ENCODE assay signal across 15 cellular contexts in genomic region chr2:241063093-241063551, GRCh38. TPM values are rescaled to one million over a fixed set of nuclear protein-coding genes. Genes with fewer than 3 reads are reported as not detected.
DNase-seq lines count a peak whose midpoint lies in the region; ATAC-seq, FAIRE-seq and TF ChIP-seq lines count a peak whose summit lies in the region.
"Had no signal": no experiment of that assay in that cellular context is flagged by ENCODE, and none has a peak within 500 bp of the region (broad histone marks: within the 10 kb centered on the region; RNA-seq: fewer than 3 reads in every experiment).

No MANE protein-coding gene starts in this region.

- H2BK20ac ChIP-seq in H1 (ENCODE audit: low read length): no peak overlapping the region

- H3K9me3 ChIP-seq in HCT116 (ENCODE audit: control insufficient read depth in 1 of 2, insufficient read depth in 1 of 2, low read depth in 1 of 2, low read length in 2 of 2) (no peaks in the 10 kb centered on the region), H1 (ENCODE audit: insufficient read depth in 2 of 2, low read depth in 1 of 2, low read length in 1 of 2) (no peaks in the 10 kb centered on the region), left lung (no peaks in the 10 kb centered on the region), testis (no peaks in the 10 kb centered on the region)

- no peak overlapping the region for H3K23ac ChIP-seq in H1 (ENCODE audit: insufficient read length)

- H3K79me1 ChIP-seq in H1 (ENCODE audit: low read depth, low read length): no peaks in the 10 kb centered on the region

- BruUV-seq in HCT116 (replicated peaks; lab: Mats Ljungman, UMichigan): no TSS peak

- H2BK15ac ChIP-seq in H1 (ENCODE audit: low read length): peak overlapping the region; percentile 29; the same call in 1 of the 2 replicates

- no peak overlapping the region for H4K91ac ChIP-seq in H1 (replicated peaks; ENCODE audit: insufficient read length, low read length)

- RAD21 ChIA-PET in HCT116 (lab: Charles Lee; ENCODE audit: low non-redundant PET in 1 of 2, low total read pairs in 2 of 2, uncharacterized antibody in 2 of 2, unreplicated experiment in 2 of 2): interaction anchor here in 1 of 2 experiments (0.8 kb wide), 1 partner anchor 25 kb away, joined by 4 read pairs; no protein-coding TSS in a partner anchor

- H3K4me2 ChIP-seq in HCT116 (ENCODE audit: low read length) (peak overlapping the region; percentile 79), H1 (ENCODE audit: insufficient read depth in 1 of 2, low read depth in 2 of 2, low read length in 2 of 2) (0 out of 4 replicates have a peak overlapping the region, but pooled peaks of 1 of the 2 experiments have one; percentile 54)

- H3K9ac ChIP-seq in HCT116 (ENCODE audit: low read length) (no peak overlapping the region), H1 (replicated peaks in 1 of 4; ENCODE audit: extremely low read depth in 1 of 4, low read depth in 3 of 4, low read length in 3 of 4) (no peak overlapping the region)

- H3K14ac ChIP-seq in H1 (ENCODE audit: insufficient read length): no peak overlapping the region

- H3K9me2 ChIP-seq in HCT116 (ENCODE audit: insufficient read depth): no peaks in the 10 kb centered on the region

- no peak overlapping the region for H2BK5ac ChIP-seq in H1 (ENCODE audit: low read depth, low read length)

- DNase-seq in HCT116 (ENCODE audit: low read depth, low spot score) (no peak), H1 (ENCODE audit: low read depth in 1 of 2, low spot score in 2 of 2) (no peak), left lung (peak; percentile 31 to 71), testis (peak; percentile 11), SIG-M5 (lab: John Stamatoyannopoulos, UW) (no peak)
- DNase-seq: activated gamma-delta T cell treated with Interleukin-2 at 50 U/mL for 16 hours, C1 segment of cervical spinal cord, natural killer cell, NCI-H2029 treated with DMSO at 0.1 percent for 48 hours, WERI-Rb-1 had no signal

- POLR2A ChIA-PET in HCT116 (lab: Charles Lee) (no interaction called here), H1 (lab: Charles Lee; ENCODE audit: partially characterized antibody) (interaction anchor here (0.9 to 1.1 kb wide), 2 partner anchors 20 to 87 kb away, joined by 3 read pairs; partner anchors contain the start of gene PPP1R7)

- H3K4me3 ChIP-seq in HCT116 (replicated peaks in 1 of 2; ENCODE audit: low read depth in 1 of 2, low read length in 2 of 2): no peak overlapping the region
- no peak overlapping the region for H3K4me3 ChIP-seq in H1 (ENCODE audit: extremely low read depth in 1 of 4, insufficient read depth in 2 of 4, low read depth in 3 of 4, low read length in 4 of 4)
- peak overlapping the region in 1 of 2 donors; percentile 11 for H3K4me3 ChIP-seq in left lung
- no peak overlapping the region for H3K4me3 ChIP-seq in testis

- TF ChIP-seq CTCF in HCT116 (IDR thresholded peaks at IDR 0.05 in 2 of 3, conservative IDR thresholded peaks at IDR 0.05 in 1 of 3; ENCODE audit: borderline replicate concordance in 1 of 3, insufficient read depth in 1 of 3, low read depth in 2 of 3, low read length in 2 of 3): no peak
- TF ChIP-seq CTCF in H1 (IDR thresholded peaks at IDR 0.05; ENCODE audit: control extremely low read depth in 1 of 3, insufficient read depth in 1 of 3, low read depth in 1 of 3, low read length in 3 of 3): no peak
- no peak for TF ChIP-seq CTCF in left lung (IDR thresholded peaks at IDR 0.05)
- no peak for TF ChIP-seq CTCF in testis (IDR thresholded peaks at IDR 0.05)

- no peaks in the 10 kb centered on the region for H3K23me2 ChIP-seq in H1 (ENCODE audit: low read depth, low read length)

- intact Hi-C loops in HCT116 (cut with micrococcal nuclease): no loop called here
- intact Hi-C loops in left lung (cut with DNase I): no loop called here
- intact Hi-C loops in testis (cut with DNase I; ENCODE audit: low total_unique reads): no loop called here

- peaks cover 3 to 11% of the 10 kb centered on the region in 2 experiments; a peak in 3 of 4 replicates for H3K4me1 ChIP-seq in HCT116 (ENCODE audit: control insufficient read depth in 1 of 2, insufficient read depth in 2 of 2, low read length in 2 of 2)
- H3K4me1 ChIP-seq in H1 (replicated peaks in 1 of 4; ENCODE audit: control insufficient read depth in 3 of 4, insufficient read depth in 4 of 4, low read length in 3 of 4): peaks cover 0 to 9% (median 2%) of the 10 kb centered on the region in 4 experiments; a peak in 3 of 7 replicates
- peaks cover 0 to 2% of the 10 kb centered on the region in 2 donors for H3K4me1 ChIP-seq in left lung
- no peaks in the 10 kb centered on the region for H3K4me1 ChIP-seq in testis

- TF ChIP-seq RAD21 in HCT116 (IDR thresholded peaks at IDR 0.05; ENCODE audit: low read depth) (no peak), H1 (IDR thresholded peaks at IDR 0.05 in 1 of 2, conservative IDR thresholded peaks at IDR 0.05 in 1 of 2; ENCODE audit: low read depth in 2 of 2, low read length in 2 of 2) (no peak)

- no peak overlapping the region for H3K4ac ChIP-seq in H1 (replicated peaks; ENCODE audit: insufficient read length, low read depth, low read length)

- CTCF ChIA-PET in HCT116 (lab: Charles Lee): interaction anchor here (1.8 kb wide), 1 partner anchor 15 kb away, joined by 5 read pairs; no protein-coding TSS in a partner anchor
- CTCF ChIA-PET in H1 (lab: Charles Lee; ENCODE audit: partially characterized antibody): interaction anchor here (1.2 to 2.1 kb wide), 3 partner anchors 10 to 186 kb away, joined by 3 to 5 read pairs (median 5); no protein-coding TSS in a partner anchor

- H4K5ac ChIP-seq in H1 (ENCODE audit: insufficient read length, low read depth, low read length): no peak overlapping the region

- ATAC-seq in HCT116 (no peak), left lung (peak; percentile 21), GM21367 (IDR thresholded peaks at IDR 0.05; ENCODE audit: unreplicated experiment) (no peak), HG02610 (IDR thresholded peaks at IDR 0.05; ENCODE audit: unreplicated experiment) (no peak)

- H3K79me2 ChIP-seq in HCT116 (ENCODE audit: insufficient read depth, low read length) (no peaks in the 10 kb centered on the region), H1 (ENCODE audit: control insufficient read depth in 1 of 2, insufficient read depth in 2 of 2, low read length in 2 of 2) (no peaks in the 10 kb centered on the region)

- H2BK12ac ChIP-seq in H1 (ENCODE audit: low read depth, low read length): no peak overlapping the region

- no peak overlapping the region for H2BK120ac ChIP-seq in H1 (replicated peaks; ENCODE audit: low read depth, low read length)

- H3K27me3 ChIP-seq in HCT116 (ENCODE audit: insufficient read depth, low read length) (no peaks in the 10 kb centered on the region), H1 (replicated peaks in 1 of 4; ENCODE audit: control insufficient read depth in 3 of 4, extremely low read depth in 1 of 4, insufficient read depth in 3 of 4, low read length in 3 of 4) (no peaks in the 10 kb centered on the region), left lung (peaks cover 0 to 11% of the 10 kb centered on the region in 2 donors), testis (no peaks in the 10 kb centered on the region)

- no peak overlapping the region for H2AK5ac ChIP-seq in H1 (ENCODE audit: low read depth, low read length)

- TF ChIP-seq EP300 in H1 (IDR thresholded peaks at IDR 0.05; ENCODE audit: borderline replicate concordance in 1 of 2, low read depth in 2 of 2, low read length in 2 of 2): no peak

- H3K56ac ChIP-seq in H1 (replicated peaks; ENCODE audit: insufficient read length, low read depth, low read length): no peak overlapping the region

- TF ChIP-seq POLR2A in HCT116 (IDR thresholded peaks at IDR 0.05; ENCODE audit: borderline replicate concordance, extremely low read depth, insufficient read depth, insufficient read length): no peak
- TF ChIP-seq POLR2A in H1 (IDR thresholded peaks at IDR 0.05; ENCODE audit: control extremely low read depth in 1 of 2, low read depth in 2 of 2, low read length in 2 of 2): no peak
- no peak for TF ChIP-seq POLR2A in testis (IDR thresholded peaks at IDR 0.05)

- no peak for FAIRE-seq in H1 (lab: Jason Lieb, UNC)
- FAIRE-seq: astrocyte, H54, RCC 7860 had no signal

- no peak overlapping the region for H3K18ac ChIP-seq in H1 (ENCODE audit: extremely low read depth, low read length)

- H2AFZ ChIP-seq in HCT116 (ENCODE audit: low read depth, low read length, poor library complexity, severe bottlenecking) (no peak overlapping the region), H1 (ENCODE audit: low read length) (no peak overlapping the region)

- 78% methylated on average over 11 of the region's 13 CpGs; no CpG with 5 or more reads in 1 of the 2 experiments for WGBS in H1 (ENCODE audit: extremely low coverage in 1 of 2, insufficient coverage in 1 of 2, insufficient read length in 1 of 2, insufficient replicate concordance in 2 of 2, low coverage in 1 of 2, low lambda C conversion rate in 2 of 2, missing lambda C conversion rate in 1 of 2), 2 experiments
- WGBS in testis, 2 donors: 60 to 70% methylated on average over 1 to 13 of the region's 13 CpGs

- peak overlapping the region; percentile 23; the same call in 1 of the 2 replicates for H4K8ac ChIP-seq in H1 (ENCODE audit: extremely low read depth, insufficient read depth, low read length)

- no peaks in the 10 kb centered on the region for H3K36me3 ChIP-seq in HCT116 (ENCODE audit: control insufficient read depth in 1 of 2, insufficient read depth in 2 of 2, low read length in 2 of 2)
- no peaks in the 10 kb centered on the region for H3K36me3 ChIP-seq in H1 (ENCODE audit: control insufficient read depth in 2 of 4, insufficient read depth in 4 of 4, low read length in 3 of 4)
- peaks cover 0 to 13% of the 10 kb centered on the region in 2 donors for H3K36me3 ChIP-seq in left lung
- H3K36me3 ChIP-seq in testis (ENCODE audit: low read depth, missing control alignments): no peaks in the 10 kb centered on the region
- H3K36me3 ChIP-seq: WERI-Rb-1 had no signal

- H4K20me1 ChIP-seq in HCT116 (ENCODE audit: insufficient read depth): no peaks in the 10 kb centered on the region
- no peaks in the 10 kb centered on the region for H4K20me1 ChIP-seq in H1 (replicated peaks in 1 of 2; ENCODE audit: control insufficient read depth in 1 of 2, insufficient read depth in 2 of 2, low read length in 2 of 2)

- no peak overlapping the region for H3K27ac ChIP-seq in HCT116 (ENCODE audit: low read depth, low read length)
- no peak overlapping the region for H3K27ac ChIP-seq in H1 (ENCODE audit: low read depth, low read length)
- H3K27ac ChIP-seq in left lung: no peak overlapping the region
- no peak overlapping the region for H3K27ac ChIP-seq in testis
- H3K27ac ChIP-seq: WERI-Rb-1 had no signal

RNA-seq across cellular contexts. Expression of gene MTERF4, which starts 39.0 kb away (rescaled TPM):
- 25.5 TPM for total RNA-seq in HCT116 (2021; ENCODE audit: unreplicated experiment)
- polyA plus RNA-seq in HCT116 (2012): 20.6 and 25.2 TPM in 2 replicates
- total RNA-seq in H1 (2021; fragmentation: NEBNext Ultra II Directional; extraction: Animal tissue kit (Norgen Biotek cat#: 25700)): 25.8 and 25.9 TPM in 2 replicates
- polyA plus RNA-seq in H1 (2011; rRNA removed): 25.8 and 28.5 TPM in 2 replicates
- polyA plus RNA-seq in H1 (2011; cell fraction: cytosol; rRNA removed): 52.9 TPM
- polyA plus RNA-seq in H1 (2011; cell fraction: nucleus; rRNA removed): 50.1 TPM
- polyA plus RNA-seq in H1 (2012, experiment 1 of 2): 41.8 to 54.8 TPM (median 42.8 TPM) in 4 replicates
- polyA plus RNA-seq in H1 (2012, experiment 2 of 2): 9.6 TPM
- 17.2 TPM for polyA plus RNA-seq in H1 (2013, experiment 1 of 2)
- 16.0 TPM for polyA plus RNA-seq in H1 (2013, experiment 2 of 2)
- polyA minus RNA-seq in H1 (2011; rRNA and poly(A)+ RNA removed): 54.4 and 57.0 TPM in 2 replicates
- 27.4 TPM for polyA minus RNA-seq in H1 (2011; cell fraction: cytosol; rRNA and poly(A)+ RNA removed)
- polyA minus RNA-seq in H1 (2011; cell fraction: nucleus; rRNA and poly(A)+ RNA removed): 41.5 TPM
- total RNA-seq in left lung: 10 to 100 TPM; 24.9 to 26.7 TPM
- 10 to 100 TPM; 26.4 to 40.6 TPM for total RNA-seq in testis
- 37.3 TPM for polyA plus RNA-seq in testis (ENCODE audit: insufficient read depth, low read depth, low replicate concordance)

Comparison
In these comparisons a context has a peak if more than half of its experiments do, and no peak if none do; other contexts are left out.
1. DNase-seq: peak in left lung (2 of 2) and testis (single experiment); none in HCT116 (single experiment), H1 (0 of 2) and SIG-M5 (single experiment).
2. Of the 16 proteins assayed by ChIP-seq in both H1 and HCT116: peak only in H1: MAX; only in HCT116: none; in both: none; in neither: 15.